Comparison of ENCODE assay signal across 15 cellular contexts in the genomic region with DNA sequence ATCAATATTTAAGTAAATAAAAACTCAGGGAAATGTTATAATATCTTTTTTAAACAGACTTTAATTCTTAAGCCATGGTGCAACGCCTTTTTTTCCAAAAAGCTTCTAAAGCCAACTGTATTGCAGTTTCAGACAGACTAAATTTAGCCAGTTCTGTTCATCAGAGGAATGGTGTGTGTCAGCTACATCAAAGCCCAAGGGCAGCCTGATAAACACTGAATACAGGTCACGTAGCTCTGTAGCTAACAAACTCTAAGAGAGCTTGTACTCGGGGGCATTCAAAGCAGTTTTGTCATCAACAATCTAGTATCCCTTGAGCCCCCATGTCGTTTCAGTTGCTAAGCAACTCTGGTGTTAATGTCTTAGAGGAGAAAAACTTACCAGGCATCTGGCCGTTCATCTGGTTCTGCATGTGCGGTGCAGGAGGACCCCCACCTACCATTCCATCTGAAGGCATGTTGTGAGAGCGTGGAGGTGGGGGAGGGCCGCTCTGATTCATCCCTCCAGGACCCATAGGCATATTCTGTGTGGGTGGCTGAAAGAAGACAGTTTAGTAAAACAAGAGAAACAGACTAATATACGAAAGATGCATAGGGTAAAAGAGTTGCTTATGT. TPM values are rescaled to one million over a fixed set of nuclear protein-coding genes. Genes with fewer than 3 reads are reported as not detected.
DNase-seq lines count a peak whose midpoint lies in the region; ATAC-seq and TF ChIP-seq lines count a peak whose summit lies in the region.
"Had no signal": no experiment of that assay in that cellular context is flagged by ENCODE, and none has a peak within 500 bp of the region (broad histone marks: within the 10 kb centered on the region; RNA-seq: fewer than 3 reads in every experiment).

No MANE protein-coding gene starts in this region.

- CTCF ChIA-PET in PC-3 (lab: Charles Lee), result no interaction called here

- H3K4me1 ChIP-seq in smooth muscle cell (ENCODE audit: low read depth) (peaks cover 15% of the 10 kb centered on the region), PC-3 (ENCODE audit: insufficient read depth, low read length) (no peaks in the 10 kb centered on the region)
- H3K4me1 ChIP-seq: psoas muscle had no signal

- H3K4me1 Mint-ChIP-seq in brain, result peaks cover 31% of the 10 kb centered on the region

- H3F3A ChIP-seq in smooth muscle cell (ENCODE audit: low read depth), result peaks cover 12% of the 10 kb centered on the region
- no peaks in the 10 kb centered on the region for H3F3A ChIP-seq in PC-3 (ENCODE audit: low read length, unreplicated experiment)

- peak overlapping the region; percentile 67 for H3K4me2 ChIP-seq in smooth muscle cell
- no peak overlapping the region for H3K4me2 ChIP-seq in PC-3 (ENCODE audit: low read length)

- peaks cover 12% of the 10 kb centered on the region for H3K36me3 ChIP-seq in smooth muscle cell (ENCODE audit: low read depth)
- peaks cover 32% of the 10 kb centered on the region for H3K36me3 ChIP-seq in PC-3 (ENCODE audit: low read depth, low read length)

- no TSS peak for BruUV-seq in PC-3 (replicated peaks; lab: Mats Ljungman, UMichigan)

- H3K27me3 Mint-ChIP-seq in brain, result no peaks in the 10 kb centered on the region
- H3K27me3 Mint-ChIP-seq: IgD-negative memory B cell had no signal

- H3K27me3 ChIP-seq in smooth muscle cell (ENCODE audit: low read depth) (no peaks in the 10 kb centered on the region), PC-3 (ENCODE audit: low read length) (no peaks in the 10 kb centered on the region)
- H3K27me3 ChIP-seq: testis had no signal

- peaks cover 72% of the 10 kb centered on the region for H3K79me2 ChIP-seq in smooth muscle cell (ENCODE audit: low read depth)
- 0 out of 2 replicates have a peak, but pooled peaks cover 7% of the 10 kb centered on the region for H3K79me2 ChIP-seq in PC-3 (ENCODE audit: low read length)

- H3K4me3 Mint-ChIP-seq in brain, result peak overlapping the region in 3 of 5 experiments; percentile 13 to 67 (median 38)
- H3K4me3 Mint-ChIP-seq: IgD-negative memory B cell had no signal

- H3K36me3 Mint-ChIP-seq in brain, result peaks cover 77% of the 10 kb centered on the region

- POLR2A ChIA-PET in PC-3 (lab: Charles Lee; ENCODE audit: unreplicated experiment), result no interaction called here

- H2AFZ ChIP-seq in smooth muscle cell (ENCODE audit: low read depth) (no peak overlapping the region), PC-3 (ENCODE audit: low read length) (no peak overlapping the region)

- peaks cover 0 to 4% (median 2%) of the 10 kb centered on the region in 5 experiments for H3K9me3 Mint-ChIP-seq in brain

- peak; percentile 18 for DNase-seq in stimulated activated CD4-positive, alpha-beta T cell treated with anti-CD3 and anti-CD28 coated beads, Interleukin-4, amount 100 ng/mL, for 1 hour
- DNase-seq in stimulated activated CD4-positive, alpha-beta T cell treated with anti-CD3 and anti-CD28 coated beads, Interleukin-1b, Interleukin-23, amount 100 ng/mL, for 48 hours, result no peak
- DNase-seq in iris pigment epithelial cell (ENCODE audit: low read depth) (peak; percentile 46), smooth muscle cell (lab: John Stamatoyannopoulos, UW; ENCODE audit: unreplicated experiment) (no peak), PC-3 (no peak), sciatic nerve (ENCODE audit: low spot score) (no peak)
- DNase-seq: activated gamma-delta T cell treated with Interleukin-2 at 50 U/mL for 16 hours, GF-D8, NCI-H2107, NCI-H69, psoas muscle, testis had no signal

- no peaks in the 10 kb centered on the region for H3K9me3 ChIP-seq in smooth muscle cell (replicated peaks; ENCODE audit: low read depth)
- H3K9me3 ChIP-seq in PC-3 (ENCODE audit: low read length), result no peaks in the 10 kb centered on the region
- H3K9me3 ChIP-seq: psoas muscle, testis had no signal

- 13% methylated on average over 9 of the region's 9 CpGs for WGBS in smooth muscle cell (ENCODE audit: low lambda C conversion rate)

- ATAC-seq in GM18858 (IDR thresholded peaks at IDR 0.05; ENCODE audit: unreplicated experiment), result no peak
- ATAC-seq in PC-3, result no peak
- no peak for ATAC-seq in sciatic nerve
- ATAC-seq: psoas muscle had no signal

- H3K9me2 ChIP-seq in PC-3 (replicated peaks; ENCODE audit: low read length), result no peaks in the 10 kb centered on the region

- peak overlapping the region; percentile 45 for H3K9ac ChIP-seq in smooth muscle cell (ENCODE audit: low read depth)
- H3K9ac ChIP-seq in PC-3 (ENCODE audit: low read length), result no peak overlapping the region

- TF ChIP-seq CTCF in brain (conservative IDR thresholded peaks at IDR 0.05) (no peak), smooth muscle cell (IDR thresholded peaks at IDR 0.05; ENCODE audit: borderline replicate concordance, insufficient read depth, poor library complexity, severe bottlenecking) (no peak), PC-3 (conservative IDR thresholded peaks at IDR 0.05; ENCODE audit: low read depth, low read length) (no peak)

- H3K27ac ChIP-seq in smooth muscle cell (ENCODE audit: low read depth), result peak overlapping the region; percentile 93
- H3K27ac ChIP-seq in PC-3 (ENCODE audit: low read length), result no peak overlapping the region
- H3K27ac ChIP-seq: psoas muscle, testis had no signal

- H3K27ac Mint-ChIP-seq in brain, result peak overlapping the region; percentile 42 to 94 (median 74)
- H3K27ac Mint-ChIP-seq: IgD-negative memory B cell had no signal

- intact Hi-C loops in PC-3 (cut with micrococcal nuclease) (no loop called here), sciatic nerve (cut with DNase I) (no loop called here)

- peaks cover 49% of the 10 kb centered on the region for H4K20me1 ChIP-seq in smooth muscle cell (ENCODE audit: low read depth)
- no peaks in the 10 kb centered on the region for H4K20me1 ChIP-seq in PC-3 (ENCODE audit: low read length)

- H3K4me3 ChIP-seq in smooth muscle cell (no peak overlapping the region), PC-3 (ENCODE audit: low read length) (no peak overlapping the region)
- H3K4me3 ChIP-seq: psoas muscle, testis had no signal

RNA-seq across cellular contexts. Expression of a gene that starts 33.1 kb away (rescaled TPM):
- polyA plus RNA-seq in brain (ENCODE audit: insufficient read depth, low read depth, low replicate concordance) (24.4 TPM), smooth muscle cell (84.6 and 109 TPM in 2 replicates)
- total RNA-seq in smooth muscle cell (180 and 194 TPM in 2 replicates), PC-3 (2014; rRNA removed) (70.1 and 98.7 TPM in 2 replicates), sciatic nerve (82.8 TPM)

Comparison
In these comparisons a context has a peak if more than half of its experiments do, and no peak if none do; other contexts are left out.
1. DNase-seq: peak in stimulated activated CD4-positive, alpha-beta T cell treated with anti-CD3 and anti-CD28 coated beads, Interleukin-4, amount 100 ng/mL, for 1 hour (single experiment) and iris pigment epithelial cell (single experiment); none in stimulated activated CD4-positive, alpha-beta T cell treated with anti-CD3 and anti-CD28 coated beads, Interleukin-1b, Interleukin-23, amount 100 ng/mL, for 48 hours (single experiment), smooth muscle cell (single experiment), PC-3 (single experiment) and sciatic nerve (single experiment).